ENCODE assay signal across 1 cellular context in genomic region chr17:7563115-7563869, GRCh38.
TF ChIP-seq lines count a peak whose summit lies in the region.

No MANE protein-coding gene starts in this region.

TF ChIP-seq in GM23338, 12 proteins besides CTCF, POLR2A, EP300 and RAD21 (continued from another document):
- no peak for TF ChIP-seq ZNF331 (CRISPR knock-in tag; IDR thresholded peaks at IDR 0.05; ENCODE audit: low read depth)
- no peak for TF ChIP-seq EZH2phosphoT487 (IDR thresholded peaks at IDR 0.05; ENCODE audit: unreplicated experiment)
- TF ChIP-seq STAT1 (IDR thresholded peaks at IDR 0.05; ENCODE audit: unreplicated experiment), result no peak
- TF ChIP-seq, protein P1, sequence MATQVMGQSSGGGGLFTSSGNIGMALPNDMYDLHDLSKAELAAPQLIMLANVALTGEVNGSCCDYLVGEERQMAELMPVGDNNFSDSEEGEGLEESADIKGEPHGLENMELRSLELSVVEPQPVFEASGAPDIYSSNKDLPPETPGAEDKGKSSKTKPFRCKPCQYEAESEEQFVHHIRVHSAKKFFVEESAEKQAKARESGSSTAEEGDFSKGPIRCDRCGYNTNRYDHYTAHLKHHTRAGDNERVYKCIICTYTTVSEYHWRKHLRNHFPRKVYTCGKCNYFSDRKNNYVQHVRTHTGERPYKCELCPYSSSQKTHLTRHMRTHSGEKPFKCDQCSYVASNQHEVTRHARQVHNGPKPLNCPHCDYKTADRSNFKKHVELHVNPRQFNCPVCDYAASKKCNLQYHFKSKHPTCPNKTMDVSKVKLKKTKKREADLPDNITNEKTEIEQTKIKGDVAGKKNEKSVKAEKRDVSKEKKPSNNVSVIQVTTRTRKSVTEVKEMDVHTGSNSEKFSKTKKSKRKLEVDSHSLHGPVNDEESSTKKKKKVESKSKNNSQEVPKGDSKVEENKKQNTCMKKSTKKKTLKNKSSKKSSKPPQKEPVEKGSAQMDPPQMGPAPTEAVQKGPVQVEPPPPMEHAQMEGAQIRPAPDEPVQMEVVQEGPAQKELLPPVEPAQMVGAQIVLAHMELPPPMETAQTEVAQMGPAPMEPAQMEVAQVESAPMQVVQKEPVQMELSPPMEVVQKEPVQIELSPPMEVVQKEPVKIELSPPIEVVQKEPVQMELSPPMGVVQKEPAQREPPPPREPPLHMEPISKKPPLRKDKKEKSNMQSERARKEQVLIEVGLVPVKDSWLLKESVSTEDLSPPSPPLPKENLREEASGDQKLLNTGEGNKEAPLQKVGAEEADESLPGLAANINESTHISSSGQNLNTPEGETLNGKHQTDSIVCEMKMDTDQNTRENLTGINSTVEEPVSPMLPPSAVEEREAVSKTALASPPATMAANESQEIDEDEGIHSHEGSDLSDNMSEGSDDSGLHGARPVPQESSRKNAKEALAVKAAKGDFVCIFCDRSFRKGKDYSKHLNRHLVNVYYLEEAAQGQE (IDR thresholded peaks at IDR 0.05; ENCODE audit: unreplicated experiment), result no peak
- TF ChIP-seq JUNB (IDR thresholded peaks at IDR 0.05; ENCODE audit: unreplicated experiment), result no peak
- TF ChIP-seq CREB1 (CRISPR knock-in tag; IDR thresholded peaks at IDR 0.05; ENCODE audit: low read depth), result no peak
- TF ChIP-seq ZNF114 (CRISPR knock-in tag; IDR thresholded peaks at IDR 0.05), result no peak
TF ChIP-seq in GM23338: peak in this region for 0.
